In the genomic region with DNA sequence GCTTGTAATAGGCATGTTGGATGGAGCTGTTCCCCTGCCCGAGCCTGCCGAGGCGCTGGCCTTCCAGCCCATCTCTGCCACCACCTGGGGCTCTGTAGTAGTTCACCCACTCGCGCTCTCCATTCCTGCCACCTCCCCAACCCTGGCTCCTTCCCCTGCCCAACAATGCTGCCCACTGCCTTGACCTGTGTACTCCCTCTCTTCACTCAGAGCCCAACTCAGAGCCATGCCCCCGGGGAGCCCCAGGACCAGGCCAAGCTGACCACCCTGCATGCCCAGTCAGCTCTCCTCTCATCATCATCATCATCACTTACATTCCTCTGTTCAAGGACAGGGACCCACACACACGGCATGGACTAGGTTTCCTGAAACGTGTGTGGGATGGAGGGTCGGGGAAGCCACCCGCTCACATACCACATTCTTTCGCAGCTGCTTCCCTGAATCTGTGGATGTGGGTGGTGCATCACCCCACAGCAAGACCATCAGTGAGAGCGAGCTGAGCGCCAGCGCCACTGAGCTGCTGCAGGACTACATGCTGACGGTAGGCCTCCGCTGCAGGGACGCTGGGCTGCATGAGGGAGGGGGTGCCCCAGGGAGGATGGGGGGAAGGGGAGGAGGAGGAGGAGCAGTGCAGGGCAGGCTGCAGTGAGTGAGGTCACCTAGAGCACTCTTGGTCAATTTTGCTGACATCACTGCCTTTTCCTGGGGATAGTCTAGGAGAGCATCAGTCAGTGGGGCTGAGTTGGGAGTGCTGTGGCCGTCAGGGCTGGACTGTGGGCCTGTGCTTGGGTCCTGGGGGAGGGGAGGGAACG, we compare ENCODE assay signal across 1 cellular context.
TF ChIP-seq lines count a peak whose summit lies in the region.

No MANE protein-coding gene starts in this region.

TF ChIP-seq in HepG2, 621 proteins besides CTCF, POLR2A, EP300 and RAD21:
- TF ChIP-seq ZNF850 (CRISPR knock-in tag; conservative IDR thresholded peaks at IDR 0.05) (no peak), STAG1 (CRISPR knock-in tag; IDR thresholded peaks at IDR 0.05) (peak; percentile 28; the same call in 1 of the 2 replicates), ZBTB33 (CRISPR knock-in tag; IDR thresholded peaks at IDR 0.05) (peak; percentile 82), MAFK (conservative IDR thresholded peaks at IDR 0.05 in 1 of 2, IDR thresholded peaks at IDR 0.05 in 1 of 2; ENCODE audit: low read length in 2 of 2) (peak in 1 of 2 experiments; percentile 26; a peak in 1 of 4 replicates)
